Comparison of ENCODE assay signal across 1 cellular context in genomic region chr10:119667562-119668328, GRCh38.
A peak's percentile ranks its signal among the peaks of the same experiment; 100 is the strongest.
TF ChIP-seq lines count a peak whose summit lies in the region.

No MANE protein-coding gene starts in this region.

TF ChIP-seq in HepG2, 621 proteins besides CTCF, POLR2A, EP300 and RAD21 (continued from another document and continues in another):
- TF ChIP-seq, protein P1, sequence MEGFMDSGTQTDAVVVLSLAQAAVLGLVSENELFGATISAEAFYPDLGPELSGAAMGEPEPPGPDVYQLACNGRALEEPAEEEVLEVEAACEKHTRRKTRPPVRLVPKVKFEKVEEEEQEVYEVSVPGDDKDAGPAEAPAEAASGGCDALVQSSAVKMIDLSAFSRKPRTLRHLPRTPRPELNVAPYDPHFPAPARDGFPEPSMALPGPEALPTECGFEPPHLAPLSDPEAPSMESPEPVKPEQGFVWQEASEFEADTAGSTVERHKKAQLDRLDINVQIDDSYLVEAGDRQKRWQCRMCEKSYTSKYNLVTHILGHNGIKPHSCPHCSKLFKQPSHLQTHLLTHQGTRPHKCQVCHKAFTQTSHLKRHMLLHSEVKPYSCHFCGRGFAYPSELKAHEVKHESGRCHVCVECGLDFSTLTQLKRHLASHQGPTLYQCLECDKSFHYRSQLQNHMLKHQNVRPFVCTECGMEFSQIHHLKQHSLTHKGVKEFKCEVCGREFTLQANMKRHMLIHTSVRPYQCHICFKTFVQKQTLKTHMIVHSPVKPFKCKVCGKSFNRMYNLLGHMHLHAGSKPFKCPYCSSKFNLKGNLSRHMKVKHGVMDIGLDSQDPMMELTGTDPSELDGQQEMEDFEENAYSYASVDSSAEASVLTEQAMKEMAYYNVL (CRISPR knock-in tag; IDR thresholded peaks at IDR 0.05; ENCODE audit: borderline replicate concordance) = no peak
- TF ChIP-seq CHD4 (IDR thresholded peaks at IDR 0.05; ENCODE audit: borderline replicate concordance, low read length) (no peak), ZNF614 (CRISPR knock-in tag; IDR thresholded peaks at IDR 0.05; ENCODE audit: borderline replicate concordance) (no peak), TGIF2 (CRISPR knock-in tag; IDR thresholded peaks at IDR 0.05) (0 out of 2 replicates have a peak, but pooled peaks have one; percentile 57), ZNF44 (CRISPR knock-in tag; IDR thresholded peaks at IDR 0.05) (no peak), FOSL2 (CRISPR knock-in tag; IDR thresholded peaks at IDR 0.05) (peak; percentile 65; the same call in 1 of the 2 replicates), ZNF10 (CRISPR knock-in tag; IDR thresholded peaks at IDR 0.05; ENCODE audit: borderline replicate concordance, low read depth) (no peak), GATAD2A (CRISPR knock-in tag; IDR thresholded peaks at IDR 0.05) (peak; percentile 42; the same call in 1 of the 2 replicates), ZNF292 (CRISPR knock-in tag; IDR thresholded peaks at IDR 0.05; ENCODE audit: borderline replicate concordance, low read depth) (no peak), TCF7 (IDR thresholded peaks at IDR 0.05; ENCODE audit: low read depth) (no peak), ZBTB1 (CRISPR knock-in tag; IDR thresholded peaks at IDR 0.05; ENCODE audit: borderline replicate concordance) (no peak), TEAD3 (CRISPR knock-in tag; optimal IDR thresholded peaks at IDR 0.05; ENCODE audit: borderline replicate concordance) (peak; percentile 26), MAX (IDR thresholded peaks at IDR 0.05) (peak; percentile 64), RFXANK (CRISPR knock-in tag; IDR thresholded peaks at IDR 0.05) (no peak), KDM3A (CRISPR knock-in tag; IDR thresholded peaks at IDR 0.05; ENCODE audit: low read depth) (no peak), E2F1 (CRISPR knock-in tag; IDR thresholded peaks at IDR 0.05) (no peak), GMEB2 (CRISPR knock-in tag; IDR thresholded peaks at IDR 0.05; ENCODE audit: low read depth) (no peak), ZNF546 (CRISPR knock-in tag; conservative IDR thresholded peaks at IDR 0.05) (no peak), ZNF383 (CRISPR knock-in tag; IDR thresholded peaks at IDR 0.05; ENCODE audit: borderline replicate concordance) (no peak), E2F5 (CRISPR knock-in tag; conservative IDR thresholded peaks at IDR 0.05) (no peak), ZNF136 (CRISPR knock-in tag; IDR thresholded peaks at IDR 0.05; ENCODE audit: low read depth) (0 out of 2 replicates have a peak, but pooled peaks have one; percentile 32), HNRNPUL1 (IDR thresholded peaks at IDR 0.05; ENCODE audit: low read depth, low read length) (no peak), ESRRA (CRISPR knock-in tag; IDR thresholded peaks at IDR 0.05; ENCODE audit: low read depth) (no peak), TFDP1 (CRISPR knock-in tag; IDR thresholded peaks at IDR 0.05; ENCODE audit: borderline replicate concordance) (peak; percentile 29; the same call in 1 of the 2 replicates), FOXP4 (CRISPR knock-in tag; IDR thresholded peaks at IDR 0.05) (no peak), PRMT3 (CRISPR knock-in tag; IDR thresholded peaks at IDR 0.05; ENCODE audit: borderline replicate concordance, low read depth) (no peak), SAP130 (CRISPR knock-in tag; IDR thresholded peaks at IDR 0.05; ENCODE audit: low read depth) (peak; percentile 42), ZNF605 (CRISPR knock-in tag; IDR thresholded peaks at IDR 0.05) (no peak), ZBTB7B (CRISPR knock-in tag; IDR thresholded peaks at IDR 0.05) (0 out of 2 replicates have a peak, but pooled peaks have one; percentile 19), ZFY (CRISPR knock-in tag; IDR thresholded peaks at IDR 0.05) (peak; percentile 51; the same call in 1 of the 2 replicates), ARNT2 (CRISPR knock-in tag; IDR thresholded peaks at IDR 0.05; ENCODE audit: low read depth) (no peak), MAZ (IDR thresholded peaks at IDR 0.05; ENCODE audit: borderline replicate concordance, low read depth, low read length) (no peak), MAZ (CRISPR knock-in tag; IDR thresholded peaks at IDR 0.05; ENCODE audit: low read depth) (no peak), YEATS2 (CRISPR knock-in tag; IDR thresholded peaks at IDR 0.05; ENCODE audit: borderline replicate concordance) (no peak), CBFB (CRISPR knock-in tag; IDR thresholded peaks at IDR 0.05) (no peak), ZNF567 (CRISPR knock-in tag; IDR thresholded peaks at IDR 0.05; ENCODE audit: borderline replicate concordance) (0 out of 2 replicates have a peak, but pooled peaks have one; percentile 33), MXI1 (IDR thresholded peaks at IDR 0.05; ENCODE audit: borderline replicate concordance, low read depth, low read length) (peak; percentile 39; the same call in 1 of the 3 replicates), ZNF33A (CRISPR knock-in tag; IDR thresholded peaks at IDR 0.05; ENCODE audit: borderline replicate concordance) (no peak), KAT2B (IDR thresholded peaks at IDR 0.05; ENCODE audit: borderline replicate concordance, low read depth, low read length) (no peak), ZBTB38 (CRISPR knock-in tag; IDR thresholded peaks at IDR 0.05) (peak; percentile 39; the same call in 1 of the 2 replicates)
- TF ChIP-seq, protein P2, sequence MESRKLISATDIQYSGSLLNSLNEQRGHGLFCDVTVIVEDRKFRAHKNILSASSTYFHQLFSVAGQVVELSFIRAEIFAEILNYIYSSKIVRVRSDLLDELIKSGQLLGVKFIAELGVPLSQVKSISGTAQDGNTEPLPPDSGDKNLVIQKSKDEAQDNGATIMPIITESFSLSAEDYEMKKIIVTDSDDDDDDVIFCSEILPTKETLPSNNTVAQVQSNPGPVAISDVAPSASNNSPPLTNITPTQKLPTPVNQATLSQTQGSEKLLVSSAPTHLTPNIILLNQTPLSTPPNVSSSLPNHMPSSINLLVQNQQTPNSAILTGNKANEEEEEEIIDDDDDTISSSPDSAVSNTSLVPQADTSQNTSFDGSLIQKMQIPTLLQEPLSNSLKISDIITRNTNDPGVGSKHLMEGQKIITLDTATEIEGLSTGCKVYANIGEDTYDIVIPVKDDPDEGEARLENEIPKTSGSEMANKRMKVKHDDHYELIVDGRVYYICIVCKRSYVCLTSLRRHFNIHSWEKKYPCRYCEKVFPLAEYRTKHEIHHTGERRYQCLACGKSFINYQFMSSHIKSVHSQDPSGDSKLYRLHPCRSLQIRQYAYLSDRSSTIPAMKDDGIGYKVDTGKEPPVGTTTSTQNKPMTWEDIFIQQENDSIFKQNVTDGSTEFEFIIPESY (CRISPR knock-in tag; IDR thresholded peaks at IDR 0.05) = 0 out of 2 replicates have a peak, but pooled peaks have one; percentile 30
- TF ChIP-seq, protein P3, sequence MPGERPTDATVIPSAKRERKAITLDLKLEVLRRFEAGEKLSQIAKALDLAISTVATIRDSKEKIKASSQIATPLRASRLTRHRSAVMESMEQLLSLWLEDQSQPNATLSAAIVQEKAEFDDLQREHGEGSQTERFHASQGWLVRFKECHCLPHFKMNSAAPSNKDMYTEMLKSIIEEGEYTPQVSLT (CRISPR knock-in tag; IDR thresholded peaks at IDR 0.05; ENCODE audit: borderline replicate concordance, low read depth) = no peak
- TF ChIP-seq, protein P4, sequence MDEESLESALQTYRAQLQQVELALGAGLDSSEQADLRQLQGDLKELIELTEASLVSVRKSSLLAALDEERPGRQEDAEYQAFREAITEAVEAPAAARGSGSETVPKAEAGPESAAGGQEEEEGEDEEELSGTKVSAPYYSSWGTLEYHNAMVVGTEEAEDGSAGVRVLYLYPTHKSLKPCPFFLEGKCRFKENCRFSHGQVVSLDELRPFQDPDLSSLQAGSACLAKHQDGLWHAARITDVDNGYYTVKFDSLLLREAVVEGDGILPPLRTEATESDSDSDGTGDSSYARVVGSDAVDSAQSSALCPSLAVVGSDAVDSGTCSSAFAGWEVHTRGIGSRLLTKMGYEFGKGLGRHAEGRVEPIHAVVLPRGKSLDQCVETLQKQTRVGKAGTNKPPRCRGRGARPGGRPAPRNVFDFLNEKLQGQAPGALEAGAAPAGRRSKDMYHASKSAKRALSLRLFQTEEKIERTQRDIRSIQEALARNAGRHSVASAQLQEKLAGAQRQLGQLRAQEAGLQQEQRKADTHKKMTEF (CRISPR knock-in tag; IDR thresholded peaks at IDR 0.05) = no peak
- TF ChIP-seq, protein P5, sequence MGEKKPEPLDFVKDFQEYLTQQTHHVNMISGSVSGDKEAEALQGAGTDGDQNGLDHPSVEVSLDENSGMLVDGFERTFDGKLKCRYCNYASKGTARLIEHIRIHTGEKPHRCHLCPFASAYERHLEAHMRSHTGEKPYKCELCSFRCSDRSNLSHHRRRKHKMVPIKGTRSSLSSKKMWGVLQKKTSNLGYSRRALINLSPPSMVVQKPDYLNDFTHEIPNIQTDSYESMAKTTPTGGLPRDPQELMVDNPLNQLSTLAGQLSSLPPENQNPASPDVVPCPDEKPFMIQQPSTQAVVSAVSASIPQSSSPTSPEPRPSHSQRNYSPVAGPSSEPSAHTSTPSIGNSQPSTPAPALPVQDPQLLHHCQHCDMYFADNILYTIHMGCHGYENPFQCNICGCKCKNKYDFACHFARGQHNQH (CRISPR knock-in tag; IDR thresholded peaks at IDR 0.05) = peak; percentile 12; the same call in 1 of the 2 replicates
- TF ChIP-seq, protein P6, sequence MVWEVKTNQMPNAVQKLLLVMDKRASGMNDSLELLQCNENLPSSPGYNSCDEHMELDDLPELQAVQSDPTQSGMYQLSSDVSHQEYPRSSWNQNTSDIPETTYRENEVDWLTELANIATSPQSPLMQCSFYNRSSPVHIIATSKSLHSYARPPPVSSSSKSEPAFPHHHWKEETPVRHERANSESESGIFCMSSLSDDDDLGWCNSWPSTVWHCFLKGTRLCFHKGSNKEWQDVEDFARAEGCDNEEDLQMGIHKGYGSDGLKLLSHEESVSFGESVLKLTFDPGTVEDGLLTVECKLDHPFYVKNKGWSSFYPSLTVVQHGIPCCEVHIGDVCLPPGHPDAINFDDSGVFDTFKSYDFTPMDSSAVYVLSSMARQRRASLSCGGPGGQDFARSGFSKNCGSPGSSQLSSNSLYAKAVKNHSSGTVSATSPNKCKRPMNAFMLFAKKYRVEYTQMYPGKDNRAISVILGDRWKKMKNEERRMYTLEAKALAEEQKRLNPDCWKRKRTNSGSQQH (CRISPR knock-in tag; IDR thresholded peaks at IDR 0.05; ENCODE audit: low read depth) = no peak
